In the genomic region with DNA sequence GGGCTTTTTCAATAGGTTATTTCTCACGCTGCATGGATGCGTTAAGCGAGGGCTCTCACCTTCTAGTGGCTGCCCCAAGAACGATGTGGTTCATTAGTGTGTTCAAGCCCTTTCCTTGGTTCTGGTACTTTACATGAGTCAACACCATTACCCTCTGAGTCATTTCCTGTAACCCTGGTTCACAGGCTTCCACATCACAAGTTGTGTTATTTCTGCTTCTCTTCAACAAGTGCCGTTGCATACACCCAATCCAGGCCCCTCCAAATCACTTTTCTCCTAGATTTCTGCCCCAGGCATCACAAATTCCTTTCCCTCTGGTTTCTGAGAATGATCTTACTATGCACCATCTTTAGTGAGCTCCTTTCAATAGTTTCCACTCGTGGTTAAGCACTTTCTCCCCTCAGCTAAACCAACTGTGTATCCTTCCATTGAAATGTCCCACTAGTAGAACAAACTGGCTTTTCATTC, we compare ENCODE assay signal across 8 cellular contexts.
DNase-seq lines count a peak whose midpoint lies in the region; ATAC-seq and TF ChIP-seq lines count a peak whose summit lies in the region.

No MANE protein-coding gene starts in this region.

- H2BK5ac ChIP-seq in neuronal stem cell (ENCODE audit: low read length) = no peak overlapping the region

- H3K9ac ChIP-seq in skeletal muscle satellite cell (ENCODE audit: low read depth, low read length) = no peak overlapping the region
- no peak overlapping the region for H3K9ac ChIP-seq in neuronal stem cell (ENCODE audit: low read depth, low read length, poor library complexity)

- H3K4me3 ChIP-seq in AG04450 (ENCODE audit: low read depth, low read length) (no peak overlapping the region), skeletal muscle satellite cell (ENCODE audit: low read length) (no peak overlapping the region), coronary artery (no peak overlapping the region), neuronal stem cell (ENCODE audit: low read length in 2 of 2) (no peak overlapping the region)

- DNase-seq in AG04450 (ENCODE audit: low read depth, low spot score) = peak; percentile 73
- peak; percentile 99 for DNase-seq in RPMI7951 (ENCODE audit: low read depth)
- DNase-seq in cerebellar cortex (ENCODE audit: low spot score) = peak; percentile 22
- no peak for DNase-seq in coronary artery (ENCODE audit: low spot score)
- DNase-seq in neuronal stem cell (ENCODE audit: low spot score) = no peak

- peak overlapping the region; percentile 55 for H3K4me2 ChIP-seq in skeletal muscle satellite cell (ENCODE audit: low read length)
- no peak overlapping the region for H3K4me2 ChIP-seq in neuronal stem cell (ENCODE audit: insufficient read depth, low read length, poor library complexity, severe bottlenecking)

- WGBS in neuronal stem cell (ENCODE audit: extremely low coverage in 2 of 2, insufficient read length in 2 of 2, insufficient replicate concordance in 1 of 2), 2 donors = no CpG with 5 or more reads among the region's 6 CpGs

- peak overlapping the region; percentile 88 for H3K27ac ChIP-seq in AG04450 (ENCODE audit: low read depth, low read length)
- H3K27ac ChIP-seq in coronary artery = no peak overlapping the region
- H3K27ac ChIP-seq in neuronal stem cell (replicated peaks; ENCODE audit: low read length) = no peak overlapping the region

- H3K79me1 ChIP-seq in neuronal stem cell (ENCODE audit: low read depth, low read length) = no peaks in the 10 kb centered on the region

- no peak overlapping the region for H2BK12ac ChIP-seq in neuronal stem cell (ENCODE audit: low read length)

- no peak overlapping the region for H3K23ac ChIP-seq in neuronal stem cell (ENCODE audit: low read depth, low read length, poor library complexity)

- no peak overlapping the region for H3K18ac ChIP-seq in neuronal stem cell (ENCODE audit: low read length)

- no peak overlapping the region for H3K4ac ChIP-seq in neuronal stem cell (ENCODE audit: low read length)

- no peak overlapping the region for H2BK15ac ChIP-seq in neuronal stem cell (ENCODE audit: low read length)

- no peaks in the 10 kb centered on the region for H3K27me3 ChIP-seq in AG04450 (ENCODE audit: control insufficient read depth, insufficient read depth, low read length)
- no peaks in the 10 kb centered on the region for H3K27me3 ChIP-seq in skeletal muscle satellite cell (ENCODE audit: control insufficient read depth, insufficient read depth, low read length)
- H3K27me3 ChIP-seq in neuronal stem cell (ENCODE audit: control insufficient read depth in 3 of 3, insufficient read depth in 3 of 3, low read depth in 1 of 3, low read length in 3 of 3) = no peaks in the 10 kb centered on the region

- H4K91ac ChIP-seq in neuronal stem cell (ENCODE audit: low read depth, low read length, poor library complexity) = no peak overlapping the region

- H3K4me1 ChIP-seq in skeletal muscle satellite cell (ENCODE audit: control insufficient read depth, insufficient read depth, low read length) = peaks cover 33% of the 10 kb centered on the region
- H3K4me1 ChIP-seq in neuronal stem cell (ENCODE audit: control insufficient read depth in 2 of 2, insufficient read depth in 1 of 2, low read depth in 1 of 2, low read length in 2 of 2) = no peaks in the 10 kb centered on the region

- CTCF ChIA-PET in AG04450 (lab: Charles Lee) = interaction anchor here (1.3 kb wide), 1 partner anchor 128 kb away, joined by 6 read pairs; no protein-coding TSS in a partner anchor

- POLR2A ChIA-PET in AG04450 (lab: Yijun Ruan, JAX) = interaction anchor here (0.6 kb wide), 1 partner anchor 351 kb away, joined by 3 read pairs; no protein-coding TSS in a partner anchor

- H4K8ac ChIP-seq in neuronal stem cell (ENCODE audit: low read depth, low read length) = no peak overlapping the region

- TF ChIP-seq CTCF in AG04450 (IDR thresholded peaks at IDR 0.05; ENCODE audit: low read depth, low read length) (no peak), coronary artery (IDR thresholded peaks at IDR 0.05) (no peak)

- H3K36me3 ChIP-seq in skeletal muscle satellite cell (ENCODE audit: insufficient read depth, low read length) = no peaks in the 10 kb centered on the region
- no peaks in the 10 kb centered on the region for H3K36me3 ChIP-seq in neuronal stem cell (replicated peaks in 1 of 2; ENCODE audit: control insufficient read depth in 2 of 2, insufficient read depth in 2 of 2, low read length in 2 of 2)

- H3K9me3 ChIP-seq in AG04450 (ENCODE audit: control insufficient read depth, insufficient read depth, low read length) = no peaks in the 10 kb centered on the region
- H3K9me3 ChIP-seq in skeletal muscle satellite cell (replicated peaks; ENCODE audit: low read length) = no peaks in the 10 kb centered on the region
- no peaks in the 10 kb centered on the region for H3K9me3 ChIP-seq in neuronal stem cell (replicated peaks in 1 of 2; ENCODE audit: control insufficient read depth in 2 of 2, insufficient read depth in 1 of 2, low read depth in 1 of 2, low read length in 2 of 2)

- no peak overlapping the region for H2AK5ac ChIP-seq in neuronal stem cell (ENCODE audit: low read depth, low read length)

- H3K14ac ChIP-seq in neuronal stem cell (ENCODE audit: low read length) = no peak overlapping the region

- no peak overlapping the region for H2BK120ac ChIP-seq in neuronal stem cell (ENCODE audit: low read depth, low read length)

- H2AFZ ChIP-seq in neuronal stem cell (ENCODE audit: low read length) = no peak overlapping the region

- ATAC-seq in GM18867 (IDR thresholded peaks at IDR 0.05; ENCODE audit: unreplicated experiment) (peak; percentile 99), HG03060 (IDR thresholded peaks at IDR 0.05; ENCODE audit: low read depth, unreplicated experiment) (peak; percentile 90)

Comparison
In these comparisons a context has a peak if more than half of its experiments do, and no peak if none do; other contexts are left out.
1. DNase-seq: peak in AG04450 (single experiment), RPMI7951 (single experiment) and cerebellar cortex (single experiment); none in coronary artery (single experiment) and neuronal stem cell (single experiment).